8 cellular contexts compared by ENCODE assay signal in the genomic region with DNA sequence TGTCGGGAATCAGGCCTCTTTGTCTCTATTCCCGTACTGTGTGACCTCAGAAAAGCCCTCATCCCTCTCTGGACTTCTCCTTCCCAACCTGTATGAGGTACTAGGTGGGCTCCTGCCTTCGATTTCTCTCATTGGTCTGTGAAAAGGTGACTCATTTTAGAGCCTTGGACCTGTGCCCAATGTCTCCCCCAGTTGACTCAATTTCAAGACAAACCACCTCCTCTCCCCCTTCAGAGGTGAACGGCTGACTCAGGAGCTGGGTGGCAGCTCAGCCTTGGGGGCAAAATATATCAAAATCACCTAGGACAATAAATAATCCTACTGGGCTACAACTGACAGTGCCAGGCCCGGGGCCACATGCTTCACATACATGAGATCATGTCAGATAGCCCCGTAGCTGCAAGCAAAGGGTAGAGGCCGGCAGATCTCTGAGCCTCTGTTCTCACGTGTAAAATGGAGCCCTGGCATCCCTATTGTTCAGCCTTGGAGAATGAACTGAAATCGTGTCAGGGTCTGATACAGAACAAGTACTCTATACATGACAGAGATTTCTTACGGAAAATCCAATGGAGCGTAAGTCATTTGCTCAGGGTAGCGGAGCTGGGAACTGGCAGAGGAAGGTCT. TPM values are rescaled to one million over a fixed set of nuclear protein-coding genes. Genes with fewer than 3 reads are reported as not detected.
DNase-seq lines count a peak whose midpoint lies in the region; ATAC-seq and TF ChIP-seq lines count a peak whose summit lies in the region.

No MANE protein-coding gene starts in this region.

- ATAC-seq in activated CD4-positive, alpha-beta T cell treated with anti-CD3 and anti-CD28 coated beads for 36 hours = peak; percentile 34
- ATAC-seq in HG02571 (IDR thresholded peaks at IDR 0.05; ENCODE audit: unreplicated experiment) = no peak

- peak overlapping the region; percentile 98 for H3K27ac Mint-ChIP-seq in activated CD4-positive, alpha-beta T cell treated with anti-CD3 and anti-CD28 coated beads for 36 hours

- CTCF ChIA-PET in AG04449 (lab: Yijun Ruan, JAX) = interaction anchor here (1.0 to 1.5 kb wide), 2 partner anchors 53 to 91 kb away, joined by 4 to 6 read pairs; no protein-coding TSS in a partner anchor
- CTCF ChIA-PET in activated CD4-positive, alpha-beta T cell treated with anti-CD3 and anti-CD28 coated beads for 36 hours (lab: Charles Lee) = interaction anchor here (0.6 to 1.7 kb wide), 7 partner anchors 34 to 548 kb away, joined by 3 to 11 read pairs (median 4); partner anchors contain the start of genes ACTMAP, HNRNPUL1, RAB4B and SNRPA

- H3K36me3 ChIP-seq in mucosa of stomach (ENCODE audit: control insufficient read depth, insufficient read depth, low read length) = no peaks in the 10 kb centered on the region

- intact Hi-C loops in activated CD4-positive, alpha-beta T cell treated with anti-CD3 and anti-CD28 coated beads for 36 hours (cut with DNase I, micrococcal nuclease) = loop anchor here (1.0 to 10.0 kb wide), 17 partner anchors 26 to 1324 kb away; partner anchors contain the start of genes ACTMAP (in 2 of the 2), NUMBL (in 2 of the 2), RAB4B (in 2 of the 2) and BCKDHA (in 1 of the 2)

- peaks cover 46% of the 10 kb centered on the region for H3K4me1 ChIP-seq in mucosa of stomach (ENCODE audit: control insufficient read depth, insufficient read depth, low read length)

- DNase-seq in AG04449 (ENCODE audit: low read depth, low spot score) = no peak
- peak; percentile 96 for DNase-seq in HT1080 (ENCODE audit: low read depth)
- peak; percentile 86 for DNase-seq in activated CD4-positive, alpha-beta T cell treated with anti-CD3 and anti-CD28 coated beads for 36 hours
- DNase-seq in dermis microvascular lymphatic vessel endothelial cell (ENCODE audit: low read depth in 2 of 2) = peak; percentile 52 to 91
- peak; percentile 39 to 80 for DNase-seq in stimulated activated CD8-positive, alpha-beta memory T cell treated with anti-CD3 and anti-CD28 coated beads, Interleukin-7, amount 100 ng/mL, for 48 hours (ENCODE audit: extremely low read depth in 1 of 2, low read depth in 1 of 2)
- DNase-seq in A172 (ENCODE audit: low spot score) = no peak

- no peaks in the 10 kb centered on the region for H3K27me3 Mint-ChIP-seq in activated CD4-positive, alpha-beta T cell treated with anti-CD3 and anti-CD28 coated beads for 36 hours

- POLR2A ChIA-PET in AG04449 (lab: Yijun Ruan, JAX) = interaction anchor here (0.7 to 1.9 kb wide), 6 partner anchors 12 to 82 kb away, joined by 3 to 10 read pairs (median 8); partner anchors contain the start of genes ACTMAP, EGLN2, NUMBL and RAB4B
- POLR2A ChIA-PET in activated CD4-positive, alpha-beta T cell treated with anti-CD3 and anti-CD28 coated beads for 36 hours (lab: Charles Lee) = interaction anchor here (1.3 to 1.7 kb wide), 5 partner anchors 34 to 547 kb away, joined by 5 to 21 read pairs (median 6); partner anchors contain the start of genes ACTMAP, EGLN2, RAB4B and SNRPA

- no peaks in the 10 kb centered on the region for H3K9me3 ChIP-seq in mucosa of stomach (ENCODE audit: control insufficient read depth, low read length)

- no peak for TF ChIP-seq CTCF in AG04449 (IDR thresholded peaks at IDR 0.05; ENCODE audit: insufficient read depth, low read length, missing control alignments)

- H3K36me3 Mint-ChIP-seq in activated CD4-positive, alpha-beta T cell treated with anti-CD3 and anti-CD28 coated beads for 36 hours (ENCODE audit: low read depth) = peaks cover 19% of the 10 kb centered on the region

- H3K9ac ChIP-seq in mucosa of stomach (ENCODE audit: low read length) = peak overlapping the region; percentile 95

- H3K9me3 Mint-ChIP-seq in activated CD4-positive, alpha-beta T cell treated with anti-CD3 and anti-CD28 coated beads for 36 hours (ENCODE audit: low read depth) = no peaks in the 10 kb centered on the region

- peaks cover 61% of the 10 kb centered on the region for H3K4me1 Mint-ChIP-seq in activated CD4-positive, alpha-beta T cell treated with anti-CD3 and anti-CD28 coated beads for 36 hours

- peak overlapping the region; percentile 93 for H3K4me3 Mint-ChIP-seq in activated CD4-positive, alpha-beta T cell treated with anti-CD3 and anti-CD28 coated beads for 36 hours

- no peaks in the 10 kb centered on the region for H3K27me3 ChIP-seq in mucosa of stomach (ENCODE audit: control insufficient read depth, insufficient read depth, low read length)

- H3K4me3 ChIP-seq in AG04449 (ENCODE audit: low read depth, low read length) (peak overlapping the region; percentile 77), mucosa of stomach (ENCODE audit: low read length) (peak overlapping the region; percentile 76)

RNA-seq across cellular contexts. Expression of gene COQ8B, which starts 0.5 kb away (rescaled TPM):
- 16.7 and 24.2 TPM in 2 replicates for total RNA-seq in HT1080 (2014; rRNA removed; shearing (Covaris generic))
- 23.5 and 27.8 TPM in 2 replicates for polyA plus RNA-seq in HT1080 (2015; cell fraction: cytosol; rRNA removed)
- 76.0 and 83.5 TPM in 2 replicates for polyA plus RNA-seq in HT1080 (2015; cell fraction: nucleus; rRNA removed)
- 10 to 100 TPM; 21.2 to 29.9 TPM for total RNA-seq in activated CD4-positive, alpha-beta T cell treated with anti-CD3 and anti-CD28 coated beads for 36 hours
- total RNA-seq in dermis microvascular lymphatic vessel endothelial cell = 12.6 and 20.0 TPM in 2 replicates
- 35.2 and 51.5 TPM in 2 replicates for total RNA-seq in A172 (2014; rRNA removed; shearing (Covaris generic))

RNA-seq across cellular contexts. Expression of gene ITPKC, which starts 0.8 kb away (rescaled TPM):
- total RNA-seq in HT1080 (2014; rRNA removed; shearing (Covaris generic)) = 5.1 and 5.2 TPM in 2 replicates
- polyA plus RNA-seq in HT1080 (2015; cell fraction: cytosol; rRNA removed) = 7.4 and 8.3 TPM in 2 replicates
- polyA plus RNA-seq in HT1080 (2015; cell fraction: nucleus; rRNA removed) = 10.0 and 12.6 TPM in 2 replicates
- total RNA-seq in activated CD4-positive, alpha-beta T cell treated with anti-CD3 and anti-CD28 coated beads for 36 hours = 1 to 10 TPM; 4.6 to 5.6 TPM
- 18.2 and 25.3 TPM in 2 replicates for total RNA-seq in dermis microvascular lymphatic vessel endothelial cell
- total RNA-seq in A172 (2014; rRNA removed; shearing (Covaris generic)) = 7.7 and 9.2 TPM in 2 replicates

RNA-seq across cellular contexts. Expression of gene NUMBL, which starts 25.7 kb away (rescaled TPM):
- total RNA-seq in HT1080 (2014; rRNA removed; shearing (Covaris generic)) = 10.9 and 16.4 TPM in 2 replicates
- polyA plus RNA-seq in HT1080 (2015; cell fraction: cytosol; rRNA removed) = 32.3 and 33.7 TPM in 2 replicates
- polyA plus RNA-seq in HT1080 (2015; cell fraction: nucleus; rRNA removed) = 52.5 and 53.7 TPM in 2 replicates
- 10 to 100 TPM; 11.6 to 18.0 TPM for total RNA-seq in activated CD4-positive, alpha-beta T cell treated with anti-CD3 and anti-CD28 coated beads for 36 hours
- total RNA-seq in dermis microvascular lymphatic vessel endothelial cell = 6.8 and 10.9 TPM in 2 replicates
- total RNA-seq in A172 (2014; rRNA removed; shearing (Covaris generic)) = 23.7 and 32.7 TPM in 2 replicates

RNA-seq across cellular contexts. Expression of gene ACTMAP, which starts 34.1 kb away (rescaled TPM):
- total RNA-seq in HT1080 (2014; rRNA removed; shearing (Covaris generic)) = 0.97 and 1.6 TPM in 2 replicates
- polyA plus RNA-seq in HT1080 (2015; cell fraction: cytosol; rRNA removed) = 16.9 and 18.2 TPM in 2 replicates
- 21.8 and 26.5 TPM in 2 replicates for polyA plus RNA-seq in HT1080 (2015; cell fraction: nucleus; rRNA removed)
- 10 to 100 TPM; 15.0 to 18.0 TPM for total RNA-seq in activated CD4-positive, alpha-beta T cell treated with anti-CD3 and anti-CD28 coated beads for 36 hours
- total RNA-seq in dermis microvascular lymphatic vessel endothelial cell = 0.26 and 0.76 TPM in 2 replicates
- total RNA-seq in A172 (2014; rRNA removed; shearing (Covaris generic)) = 0.62 and 1.7 TPM in 2 replicates

RNA-seq across cellular contexts. Expression of gene SNRPA, which starts 34.9 kb away (rescaled TPM):
- 257 and 375 TPM in 2 replicates for total RNA-seq in HT1080 (2014; rRNA removed; shearing (Covaris generic))
- 162 and 191 TPM in 2 replicates for polyA plus RNA-seq in HT1080 (2015; cell fraction: cytosol; rRNA removed)
- polyA plus RNA-seq in HT1080 (2015; cell fraction: nucleus; rRNA removed) = 169 and 192 TPM in 2 replicates
- total RNA-seq in activated CD4-positive, alpha-beta T cell treated with anti-CD3 and anti-CD28 coated beads for 36 hours = 100 to 1,000 TPM; 245 to 465 TPM
- 30.7 and 40.2 TPM in 2 replicates for total RNA-seq in dermis microvascular lymphatic vessel endothelial cell
- total RNA-seq in A172 (2014; rRNA removed; shearing (Covaris generic)) = 64.7 and 87.9 TPM in 2 replicates

Comparison
In these comparisons a context has a peak if more than half of its experiments do, and no peak if none do; other contexts are left out.
1. DNase-seq: peak in HT1080 (single experiment), activated CD4-positive, alpha-beta T cell treated with anti-CD3 and anti-CD28 coated beads for 36 hours (single experiment), dermis microvascular lymphatic vessel endothelial cell (2 of 2) and stimulated activated CD8-positive, alpha-beta memory T cell treated with anti-CD3 and anti-CD28 coated beads, Interleukin-7, amount 100 ng/mL, for 48 hours (2 of 2); none in AG04449 (single experiment) and A172 (single experiment).